Comparison of ENCODE assay signal across 20 cellular contexts in the genomic region with DNA sequence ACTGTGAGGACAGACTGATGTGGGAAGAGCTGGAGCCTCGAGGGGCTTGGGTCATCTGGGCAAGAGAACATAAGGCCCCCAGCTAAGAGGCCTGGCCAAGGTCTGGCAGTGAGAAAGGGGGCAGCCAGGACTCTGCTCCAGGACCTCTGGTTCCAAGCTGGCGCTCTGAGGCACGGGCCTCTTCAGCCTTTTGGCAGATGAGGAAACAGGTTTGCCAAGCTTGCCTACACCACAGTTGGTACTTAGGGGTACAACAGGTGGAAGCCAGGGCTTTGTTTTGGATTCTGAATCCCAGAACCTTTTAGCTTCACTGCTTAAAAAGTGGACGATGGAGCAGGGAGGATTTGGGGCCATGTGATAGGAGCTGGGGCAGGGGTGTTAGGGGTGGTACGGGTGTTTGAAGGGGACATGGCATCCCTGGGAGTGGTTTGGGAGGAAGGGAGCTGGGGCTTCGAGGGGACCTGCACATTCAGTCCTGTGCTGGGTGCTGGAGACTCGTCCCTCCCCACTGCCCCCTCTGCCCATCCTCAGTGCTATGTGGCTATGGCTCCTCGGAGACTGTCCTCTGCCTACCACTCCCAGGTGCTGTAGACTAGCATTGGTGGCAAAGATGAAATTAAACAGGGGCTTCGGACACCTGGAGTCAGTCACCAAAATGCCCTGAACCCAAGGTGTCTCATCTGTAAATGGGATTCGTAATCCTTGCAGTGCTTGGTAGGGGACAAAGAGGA. TPM values are rescaled to one million over a fixed set of nuclear protein-coding genes. Genes with fewer than 3 reads are reported as not detected.
A peak's percentile ranks its signal among the peaks of the same experiment; 100 is the strongest.
DNase-seq lines count a peak whose midpoint lies in the region; ATAC-seq, FAIRE-seq and TF ChIP-seq lines count a peak whose summit lies in the region.
"Had no signal": no experiment of that assay in that cellular context is flagged by ENCODE, and none has a peak within 500 bp of the region (broad histone marks: within the 10 kb centered on the region; RNA-seq: fewer than 3 reads in every experiment).

No MANE protein-coding gene starts in this region.

- H3K27ac Mint-ChIP-seq in chondrocyte (ENCODE audit: unreplicated experiment) (no peak overlapping the region), neural progenitor cell (peak overlapping the region; percentile 57), WTC11 (no peak overlapping the region)

- H3K27ac ChIP-seq in DND-41 (ENCODE audit: low read length) (peak overlapping the region; percentile 72; the same call in 1 of the 2 replicates), neural progenitor cell (no peak overlapping the region)
- H3K27ac ChIP-seq: C4-2B, heart right ventricle had no signal

- H3K9me3 ChIP-seq in DND-41 (ENCODE audit: insufficient read depth, low read length, severe bottlenecking) (no peaks in the 10 kb centered on the region), neural progenitor cell (ENCODE audit: low read depth) (no peaks in the 10 kb centered on the region)
- H3K9me3 ChIP-seq: heart right ventricle had no signal

- peaks cover 19% of the 10 kb centered on the region for H3K4me1 Mint-ChIP-seq in chondrocyte (ENCODE audit: low read depth)
- H3K4me1 Mint-ChIP-seq in neural progenitor cell, result peaks cover 45% of the 10 kb centered on the region
- H3K4me1 Mint-ChIP-seq in WTC11, result peaks cover 20% of the 10 kb centered on the region

- peak; percentile 26 for DNase-seq in activated CD4-positive, CD25-positive, alpha-beta regulatory T cell treated with anti-CD3 and anti-CD28 coated beads, Interleukin-2, amount 50 U/mL, for 72 hours
- DNase-seq in DND-41, result no peak
- peak; percentile 63 for DNase-seq in chondrocyte (ENCODE audit: low spot score)
- DNase-seq in neural progenitor cell (ENCODE audit: low spot score), result no peak
- no peak for DNase-seq in WTC11 (ENCODE audit: low spot score)
- no peak for DNase-seq in GM19239 (ENCODE audit: insufficient read length, low spot score)
- DNase-seq: activated CD8-positive, alpha-beta T cell treated with anti-CD3 and anti-CD28 coated beads, Interleukin-2, amount 10 ng/mL, durations not matched to agents 7 days and 5 days; DMS79 treated with DMSO at 0.1 percent for 48 hours; H9; heart right ventricle; mesenchymal stem cell; NCI-H187 treated with DMSO at 0.1 percent for 48 hours; NCI-H446 had no signal

- no peak overlapping the region for H3K4me2 ChIP-seq in DND-41 (ENCODE audit: insufficient read depth, low read length)
- H3K4me2 ChIP-seq in neural progenitor cell, result no peak overlapping the region
- H3K4me2 ChIP-seq: smooth muscle cell had no signal

- H3K27me3 ChIP-seq in DND-41 (ENCODE audit: insufficient read depth, low read length, poor library complexity) (no peaks in the 10 kb centered on the region), neural progenitor cell (no peaks in the 10 kb centered on the region)
- H3K27me3 ChIP-seq: heart right ventricle had no signal

- no peaks in the 10 kb centered on the region; the same call in 1 of the 2 replicates for H4K20me1 ChIP-seq in DND-41 (ENCODE audit: insufficient read depth, low read length)
- no peaks in the 10 kb centered on the region for H4K20me1 ChIP-seq in neural progenitor cell (ENCODE audit: low read depth)

- no peaks in the 10 kb centered on the region for H3K9me3 Mint-ChIP-seq in chondrocyte (ENCODE audit: low read depth)
- no peaks in the 10 kb centered on the region for H3K9me3 Mint-ChIP-seq in neural progenitor cell
- no peaks in the 10 kb centered on the region for H3K9me3 Mint-ChIP-seq in WTC11
- H3K9me3 Mint-ChIP-seq: H9 had no signal

- H3K36me3 ChIP-seq in DND-41 (ENCODE audit: insufficient read depth, low read length) (peaks cover 53% of the 10 kb centered on the region), neural progenitor cell (no peaks in the 10 kb centered on the region)

- H3K4me3 Mint-ChIP-seq in chondrocyte (ENCODE audit: unreplicated experiment), result no peak overlapping the region
- no peak overlapping the region for H3K4me3 Mint-ChIP-seq in neural progenitor cell
- no peak overlapping the region for H3K4me3 Mint-ChIP-seq in WTC11
- H3K4me3 Mint-ChIP-seq: activated CD8-positive, alpha-beta T cell treated with anti-CD3 and anti-CD28 coated beads, Interleukin-2, amount 10 ng/mL, durations not matched to agents 7 days and 5 days had no signal

- H3F3A ChIP-seq in neural progenitor cell (ENCODE audit: low read depth), result peaks cover 18% of the 10 kb centered on the region

- FAIRE-seq in GM19239 (lab: Jason Lieb, UNC), result no peak
- FAIRE-seq: A204.1, astrocyte, keratinocyte had no signal

- H2AFZ ChIP-seq in DND-41 (ENCODE audit: low read depth, low read length), result no peak overlapping the region
- no peak overlapping the region for H2AFZ ChIP-seq in neural progenitor cell (replicated peaks)

- H3K79me2 ChIP-seq in DND-41 (ENCODE audit: insufficient read depth, low read length), result peaks cover 56% of the 10 kb centered on the region
- H3K79me2 ChIP-seq in neural progenitor cell (ENCODE audit: low read depth), result no peaks in the 10 kb centered on the region

- H3K4me1 ChIP-seq in DND-41 (ENCODE audit: insufficient read depth, low read length) (peaks cover 41% of the 10 kb centered on the region), neural progenitor cell (peaks cover 14% of the 10 kb centered on the region)

- POLR2A ChIA-PET in WTC11 (lab: Charles Lee), result no interaction called here

- H3K36me3 Mint-ChIP-seq in chondrocyte (ENCODE audit: low read depth) (peaks cover 3% of the 10 kb centered on the region), neural progenitor cell (peaks cover 11% of the 10 kb centered on the region), WTC11 (peaks cover 6% of the 10 kb centered on the region)

- ATAC-seq in activated CD4-positive, CD25-positive, alpha-beta regulatory T cell treated with anti-CD3 and anti-CD28 coated beads, Interleukin-2, amount 50 U/mL, for 24 hours, result no peak
- ATAC-seq in DND-41 (ENCODE audit: insufficient read depth, low read depth) (no peak), HG03354 (IDR thresholded peaks at IDR 0.05; ENCODE audit: poor library complexity, severe bottlenecking, unreplicated experiment) (no peak), WTC11 (no peak)
- ATAC-seq: activated CD8-positive, alpha-beta T cell treated with anti-CD3 and anti-CD28 coated beads, Interleukin-2, amount 10 ng/mL, durations not matched to agents 7 days and 5 days; heart right ventricle had no signal

- H3K9ac ChIP-seq in DND-41 (ENCODE audit: low read depth, low read length) (no peak overlapping the region), neural progenitor cell (no peak overlapping the region)

- no peaks in the 10 kb centered on the region for H3K27me3 Mint-ChIP-seq in chondrocyte (ENCODE audit: low read depth)
- peaks cover 11% of the 10 kb centered on the region for H3K27me3 Mint-ChIP-seq in neural progenitor cell (ENCODE audit: insufficient read depth, low read depth)
- H3K27me3 Mint-ChIP-seq in WTC11 (ENCODE audit: low read depth), result no peaks in the 10 kb centered on the region

- H3K4me3 ChIP-seq in DND-41 (ENCODE audit: low read depth in 1 of 2, low read length in 2 of 2), result no peak overlapping the region
- no peak overlapping the region for H3K4me3 ChIP-seq in neural progenitor cell
- H3K4me3 ChIP-seq: heart right ventricle, smooth muscle cell had no signal

- CTCF ChIA-PET in WTC11 (lab: Charles Lee), result interaction anchor here (1.4 kb wide), 1 partner anchor 26 kb away, joined by 3 read pairs; no protein-coding TSS in a partner anchor

- TF ChIP-seq CTCF in DND-41 (IDR thresholded peaks at IDR 0.05; ENCODE audit: borderline replicate concordance, extremely low read depth, low read length, poor library complexity, severe bottlenecking), result no peak
- no peak for TF ChIP-seq CTCF in chondrocyte (IDR thresholded peaks at IDR 0.05)
- no peak for TF ChIP-seq CTCF in neural progenitor cell (IDR thresholded peaks at IDR 0.05)
- no peak for TF ChIP-seq CTCF in WTC11 (IDR thresholded peaks at IDR 0.05)

TF ChIP-seq in WTC11, 78 proteins besides CTCF, POLR2A, EP300 and RAD21 (continues in another document):
- TF ChIP-seq RELA (CRISPR knock-in tag; IDR thresholded peaks at IDR 0.05; ENCODE audit: borderline replicate concordance) (no peak), MXD4 (CRISPR knock-in tag; IDR thresholded peaks at IDR 0.05; ENCODE audit: borderline replicate concordance) (no peak), ZNF317 (CRISPR knock-in tag; IDR thresholded peaks at IDR 0.05; ENCODE audit: borderline replicate concordance, low read depth) (no peak), GTF2I (CRISPR knock-in tag; conservative IDR thresholded peaks at IDR 0.05) (no peak), MAX (CRISPR knock-in tag; IDR thresholded peaks at IDR 0.05) (no peak), ZNF423 (CRISPR knock-in tag; IDR thresholded peaks at IDR 0.05) (no peak), ELF4 (CRISPR knock-in tag; IDR thresholded peaks at IDR 0.05; ENCODE audit: low read depth) (no peak)
- TF ChIP-seq, protein P1, sequence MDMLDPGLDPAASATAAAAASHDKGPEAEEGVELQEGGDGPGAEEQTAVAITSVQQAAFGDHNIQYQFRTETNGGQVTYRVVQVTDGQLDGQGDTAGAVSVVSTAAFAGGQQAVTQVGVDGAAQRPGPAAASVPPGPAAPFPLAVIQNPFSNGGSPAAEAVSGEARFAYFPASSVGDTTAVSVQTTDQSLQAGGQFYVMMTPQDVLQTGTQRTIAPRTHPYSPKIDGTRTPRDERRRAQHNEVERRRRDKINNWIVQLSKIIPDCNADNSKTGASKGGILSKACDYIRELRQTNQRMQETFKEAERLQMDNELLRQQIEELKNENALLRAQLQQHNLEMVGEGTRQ (CRISPR knock-in tag; IDR thresholded peaks at IDR 0.05), result no peak

RNA-seq across cellular contexts. Expression of gene ZNF775, which starts 30.3 kb away (rescaled TPM):
- total RNA-seq in chondrocyte (4.3 to 6.5 TPM (median 6.0 TPM) in 3 replicates), neural progenitor cell (ENCODE audit: low replicate concordance) (3.0 and 26.1 TPM in 2 replicates), WTC11 (2021) (24.1 to 26.6 TPM (median 25.4 TPM) in 3 replicates)

RNA-seq across cellular contexts. Expression of gene REPIN1, which starts 40.8 kb away (rescaled TPM):
- total RNA-seq in chondrocyte, result 59.5 to 65.8 TPM (median 63.4 TPM) in 3 replicates
- total RNA-seq in neural progenitor cell (ENCODE audit: low replicate concordance), result 18.0 and 58.9 TPM in 2 replicates
- 105 to 130 TPM (median 112 TPM) in 3 replicates for total RNA-seq in WTC11 (2021)

RNA-seq across cellular contexts. Expression of gene GIMAP8, which starts 41.0 kb away (rescaled TPM):
- total RNA-seq in chondrocyte (not detected in 3 replicates), neural progenitor cell (ENCODE audit: low replicate concordance) (not detected in 2 replicates), WTC11 (2021) (0.09 to 0.18 TPM (median 0.09 TPM) in 3 replicates)
- total RNA-seq: astrocyte, H9, smooth muscle cell had no signal

Comparison
In these comparisons a context has a peak if more than half of its experiments do, and no peak if none do; other contexts are left out.
1. DNase-seq: peak in activated CD4-positive, CD25-positive, alpha-beta regulatory T cell treated with anti-CD3 and anti-CD28 coated beads, Interleukin-2, amount 50 U/mL, for 72 hours (single experiment) and chondrocyte (single experiment); none in DND-41 (single experiment), neural progenitor cell (single experiment), WTC11 (single experiment) and GM19239 (single experiment).